Comparison of ENCODE assay signal across 8 cellular contexts in genomic region chr9:34591091-34591910, GRCh38. TPM values are rescaled to one million over a fixed set of nuclear protein-coding genes. Genes with fewer than 3 reads are reported as not detected.
DNase-seq lines count a peak whose midpoint lies in the region; ATAC-seq and TF ChIP-seq lines count a peak whose summit lies in the region.

No MANE protein-coding gene starts in this region.

- DNase-seq in GDM1 (lab: John Stamatoyannopoulos, UW) (peak; percentile 41), esophagus muscularis mucosa (ENCODE audit: extremely low spot score) (peak; percentile 95), myocyte (ENCODE audit: low read depth) (peak; percentile 78), NCI-H187 treated with DMSO at 0.1 percent for 48 hours (lab: John Stamatoyannopoulos, UW) (no peak)
- peak; percentile 75 for DNase-seq in activated T-cell treated with anti-CD3 and anti-CD28 coated beads, Interleukin-2, amount 50 U/mL, for 4 hours
- DNase-seq in stimulated activated CD8-positive, alpha-beta memory T cell treated with anti-CD3 and anti-CD28 coated beads, Interleukin-4, amount 100 ng/mL, for 48 hours: peak; percentile 91

- H3K4me1 ChIP-seq in OCI-LY3 (ENCODE audit: low read length): peaks cover 45% of the 10 kb centered on the region
- peaks cover 39 to 63% (median 60%) of the 10 kb centered on the region in 4 donors for H3K4me1 ChIP-seq in esophagus muscularis mucosa

- peaks cover 77% of the 10 kb centered on the region for H3K27me3 Mint-ChIP-seq in activated T-cell treated with anti-CD3 and anti-CD28 coated beads, Interleukin-2, amount 50 U/mL, for 4 hours (ENCODE audit: low read depth)

- H2AFZ ChIP-seq in OCI-LY3 (ENCODE audit: low read depth, low read length): no peak overlapping the region

- TF ChIP-seq POLR2A in esophagus muscularis mucosa (IDR thresholded peaks at IDR 0.05; ENCODE audit: low read depth): no peak

- H4K20me1 ChIP-seq in OCI-LY3 (ENCODE audit: insufficient read depth, low read length): no peaks in the 10 kb centered on the region

- no peak overlapping the region for H3K4me3 ChIP-seq in OCI-LY3 (ENCODE audit: low read length)
- peak overlapping the region; percentile 62 to 72 (median 64) for H3K4me3 ChIP-seq in esophagus muscularis mucosa

- TF ChIP-seq CTCF in OCI-LY3 (IDR thresholded peaks at IDR 0.05; ENCODE audit: low read depth, low read length) (peak; percentile 78), esophagus muscularis mucosa (IDR thresholded peaks at IDR 0.05) (peak; percentile 86 to 96 (median 87))

- WGBS in esophagus muscularis mucosa: 43% methylated on average over 21 of the region's 66 CpGs

- H3K4me2 ChIP-seq in OCI-LY3 (ENCODE audit: low read length): peak overlapping the region; percentile 55

- peak overlapping the region; percentile 76 for H3K4me3 Mint-ChIP-seq in activated T-cell treated with anti-CD3 and anti-CD28 coated beads, Interleukin-2, amount 50 U/mL, for 4 hours

- H3K36me3 ChIP-seq in OCI-LY3 (replicated peaks; ENCODE audit: low read depth, low read length) (no peaks in the 10 kb centered on the region), esophagus muscularis mucosa (no peaks in the 10 kb centered on the region)

- H3K27ac ChIP-seq in OCI-LY3 (ENCODE audit: low read length): no peak overlapping the region
- peak overlapping the region in 2 of 4 donors; percentile 10 to 45 for H3K27ac ChIP-seq in esophagus muscularis mucosa (replicated peaks in 1 of 4)

- H3K9ac ChIP-seq in OCI-LY3 (ENCODE audit: low read length): no peak overlapping the region

- H3K27me3 ChIP-seq in OCI-LY3 (ENCODE audit: low read depth, low read length) (peaks cover 8% of the 10 kb centered on the region; the same call in 1 of the 2 replicates), esophagus muscularis mucosa (peaks cover 4 to 79% (median 26%) of the 10 kb centered on the region in 4 donors)

- TF ChIP-seq EP300 in esophagus muscularis mucosa (IDR thresholded peaks at IDR 0.05): no peak

- intact Hi-C loops in esophagus muscularis mucosa (cut with DNase I): loop anchor here (1.0 to 10.0 kb wide), 4 partner anchors 43 to 188 kb away; partner anchors contain the start of gene IL11RA

- peak; percentile 62 for ATAC-seq in HG03175 (IDR thresholded peaks at IDR 0.05; ENCODE audit: unreplicated experiment)
- ATAC-seq in activated T-cell treated with anti-CD3 and anti-CD28 coated beads, Interleukin-2, amount 50 U/mL, for 4 hours: peak; percentile 65 to 71

- H3K4me1 Mint-ChIP-seq in activated T-cell treated with anti-CD3 and anti-CD28 coated beads, Interleukin-2, amount 50 U/mL, for 4 hours (ENCODE audit: low read depth): peaks cover 31% of the 10 kb centered on the region

- no peaks in the 10 kb centered on the region for H3K36me3 Mint-ChIP-seq in activated T-cell treated with anti-CD3 and anti-CD28 coated beads, Interleukin-2, amount 50 U/mL, for 4 hours (ENCODE audit: insufficient read depth)

- H3K79me2 ChIP-seq in OCI-LY3 (ENCODE audit: low read length): no peaks in the 10 kb centered on the region

- H3K9me3 ChIP-seq in OCI-LY3 (ENCODE audit: insufficient read depth, low read length): no peaks in the 10 kb centered on the region
- no peaks in the 10 kb centered on the region for H3K9me3 ChIP-seq in esophagus muscularis mucosa

- H3K9me3 Mint-ChIP-seq in activated T-cell treated with anti-CD3 and anti-CD28 coated beads, Interleukin-2, amount 50 U/mL, for 4 hours: no peaks in the 10 kb centered on the region

RNA-seq across cellular contexts. Expression of gene CNTFR, which starts 1.8 kb away (rescaled TPM):
- under 1 TPM in 1 of 3 donors, not detected in 2; 0.18 TPM for total RNA-seq in activated T-cell treated with anti-CD3 and anti-CD28 coated beads, Interleukin-2, amount 50 U/mL, for 4 hours
- 1 to 10 TPM; 1.2 to 3.8 (median 2.7) TPM for total RNA-seq in esophagus muscularis mucosa
- 0.05 TPM in 1 of 2 replicates, not detected in the other for total RNA-seq in myocyte
- not detected for polyA plus RNA-seq in myocyte (2012)

RNA-seq across cellular contexts. Expression of gene RPP25L, which starts 20.6 kb away (rescaled TPM):
- total RNA-seq in activated T-cell treated with anti-CD3 and anti-CD28 coated beads, Interleukin-2, amount 50 U/mL, for 4 hours: 10 to 100 TPM; 26.6 to 30.2 (median 29.9) TPM
- total RNA-seq in esophagus muscularis mucosa (10 to 100 TPM; 11.6 to 26.7 (median 20.2) TPM), myocyte (26.1 and 39.4 TPM in 2 replicates)
- 27.2 TPM for polyA plus RNA-seq in myocyte (2012)

RNA-seq across cellular contexts. Expression of gene DCTN3, which starts 29.0 kb away (rescaled TPM):
- 10 to 100 TPM; 58.8 to 69.2 (median 64.2) TPM for total RNA-seq in activated T-cell treated with anti-CD3 and anti-CD28 coated beads, Interleukin-2, amount 50 U/mL, for 4 hours
- 100 to 1,000 TPM; 104 to 129 (median 113) TPM for total RNA-seq in esophagus muscularis mucosa
- 57.2 and 98.8 TPM in 2 replicates for total RNA-seq in myocyte
- polyA plus RNA-seq in myocyte (2012): 142 TPM

RNA-seq across cellular contexts. Expression of gene ARID3C, which starts 37.6 kb away (rescaled TPM):
- total RNA-seq in activated T-cell treated with anti-CD3 and anti-CD28 coated beads, Interleukin-2, amount 50 U/mL, for 4 hours: not detected
- total RNA-seq in esophagus muscularis mucosa (not detected), myocyte (0.16 TPM in 1 of 2 replicates, not detected in the other)
- not detected for polyA plus RNA-seq in myocyte (2012)

RNA-seq across cellular contexts. Expression of gene SIGMAR1, which starts 46.3 kb away (rescaled TPM):
- 100 to 1,000 TPM; 120 to 128 (median 123) TPM for total RNA-seq in activated T-cell treated with anti-CD3 and anti-CD28 coated beads, Interleukin-2, amount 50 U/mL, for 4 hours
- total RNA-seq in esophagus muscularis mucosa (10 to 100 TPM; 73.4 to 90.3 (median 83.9) TPM), myocyte (103 and 122 TPM in 2 replicates)
- polyA plus RNA-seq in myocyte (2012): 98.8 TPM
